Comparison of ENCODE assay signal across 12 cellular contexts in genomic region chr6:107800564-107801164, GRCh38. TPM values are rescaled to one million over a fixed set of nuclear protein-coding genes. Genes with fewer than 3 reads are reported as not detected.
A peak's percentile ranks its signal among the peaks of the same experiment; 100 is the strongest.
DNase-seq lines count a peak whose midpoint lies in the region; ATAC-seq, FAIRE-seq and TF ChIP-seq lines count a peak whose summit lies in the region.
"Had no signal": no experiment of that assay in that cellular context is flagged by ENCODE, and none has a peak within 500 bp of the region (broad histone marks: within the 10 kb centered on the region; RNA-seq: fewer than 3 reads in every experiment).

No MANE protein-coding gene starts in this region.

- ATAC-seq in DND-41 (ENCODE audit: insufficient read depth, low read depth) (no peak), GM12878 (no peak), right lobe of liver (peak; percentile 82 to 93 (median 84)), GM19397 (IDR thresholded peaks at IDR 0.05; ENCODE audit: unreplicated experiment) (no peak), HG02588 (IDR thresholded peaks at IDR 0.05; ENCODE audit: unreplicated experiment) (no peak)
- ATAC-seq: esophagus mucosa had no signal

- H3K27me3 ChIP-seq in DND-41 (ENCODE audit: insufficient read depth, low read length, poor library complexity) = peaks cover 9% of the 10 kb centered on the region
- H3K27me3 ChIP-seq in GM12878 (replicated peaks in 1 of 2; ENCODE audit: control insufficient read depth in 2 of 2, insufficient read depth in 2 of 2, low read length in 1 of 2) = no peaks in the 10 kb centered on the region
- no peaks in the 10 kb centered on the region for H3K27me3 ChIP-seq in right lobe of liver
- H3K27me3 ChIP-seq in dorsolateral prefrontal cortex = peaks cover 0 to 3% (median 0%) of the 10 kb centered on the region in 45 donors

- TF ChIP-seq POLR2A in GM12878 (IDR thresholded peaks at IDR 0.05; ENCODE audit: low read depth, low read length) = no peak
- TF ChIP-seq POLR2A in right lobe of liver (IDR thresholded peaks at IDR 0.05) = no peak

- H3K9me3 ChIP-seq in DND-41 (ENCODE audit: insufficient read depth, low read length, severe bottlenecking) (no peaks in the 10 kb centered on the region), GM12878 (replicated peaks; ENCODE audit: control insufficient read depth, insufficient read depth, low read length) (no peaks in the 10 kb centered on the region), right lobe of liver (no peaks in the 10 kb centered on the region)

- H3K36me3 ChIP-seq in DND-41 (ENCODE audit: insufficient read depth, low read length) = no peaks in the 10 kb centered on the region
- no peaks in the 10 kb centered on the region for H3K36me3 ChIP-seq in GM12878 (ENCODE audit: control insufficient read depth in 2 of 2, insufficient read depth in 2 of 2, low read length in 1 of 2)
- H3K36me3 ChIP-seq in right lobe of liver = no peaks in the 10 kb centered on the region

- TF ChIP-seq CTCF in DND-41 (IDR thresholded peaks at IDR 0.05; ENCODE audit: borderline replicate concordance, extremely low read depth, low read length, poor library complexity, severe bottlenecking) (peak; percentile 23), GM12878 (IDR thresholded peaks at IDR 0.05 in 2 of 3, conservative IDR thresholded peaks at IDR 0.05 in 1 of 3; ENCODE audit: control insufficient read depth in 2 of 3, extremely low read depth in 1 of 3, insufficient read depth in 1 of 3, low read depth in 3 of 3, low read length in 3 of 3) (peak; percentile 27 to 49 (median 34); a peak in 4 of 6 replicates), right lobe of liver (IDR thresholded peaks at IDR 0.05) (peak; percentile 59 to 69 (median 64)), dorsolateral prefrontal cortex (IDR thresholded peaks at IDR 0.05 in 54 of 56, conservative IDR thresholded peaks at IDR 0.05 in 2 of 56; ENCODE audit: low read depth in 1 of 56, partially characterized antibody in 56 of 56) (peak in 19 of 56 donors; percentile 9 to 60 (median 23))

- no peak for FAIRE-seq in GM12878 (lab: Jason Lieb, UNC)

- H4K20me1 ChIP-seq in DND-41 (ENCODE audit: insufficient read depth, low read length) (no peaks in the 10 kb centered on the region), GM12878 (ENCODE audit: control insufficient read depth, insufficient read depth) (no peaks in the 10 kb centered on the region)

- no TSS peak for BruUV-seq in GM12878 (replicated peaks; lab: Mats Ljungman, UMichigan)

- in situ Hi-C loops in GM12878 (cut with MboI) = no loop called here

- no peak for TF ChIP-seq EP300 in GM12878 (IDR thresholded peaks at IDR 0.05; ENCODE audit: borderline replicate concordance in 1 of 2, control insufficient read depth in 1 of 2, low read depth in 2 of 2, low read length in 2 of 2)

- intact Hi-C loops in GM12878 (cut with micrococcal nuclease; ENCODE audit: unreplicated experiment) (loop anchor here (1.0 kb wide), 1 partner anchor 48 kb away; no protein-coding TSS in a partner anchor), right lobe of liver (cut with DNase I) (no loop called here), dorsolateral prefrontal cortex (cut with DNase I) (loop anchor here in 1 of 2 donors (5.0 kb wide), 1 partner anchor 47 kb away; no protein-coding TSS in a partner anchor)

- no peak overlapping the region for H3K27ac ChIP-seq in DND-41 (ENCODE audit: low read length)
- no peak overlapping the region for H3K27ac ChIP-seq in GM12878 (ENCODE audit: control insufficient read depth, insufficient read depth)
- no peak overlapping the region for H3K27ac ChIP-seq in right lobe of liver
- no peak overlapping the region for H3K27ac ChIP-seq in dorsolateral prefrontal cortex

- H2AFZ ChIP-seq in DND-41 (ENCODE audit: low read depth, low read length) (no peak overlapping the region), GM12878 (ENCODE audit: control insufficient read depth, low read depth, low read length) (no peak overlapping the region)

- H3K79me2 ChIP-seq in DND-41 (ENCODE audit: insufficient read depth, low read length) (no peaks in the 10 kb centered on the region), GM12878 (ENCODE audit: control insufficient read depth, insufficient read depth, low read length) (no peaks in the 10 kb centered on the region)

- DNase-seq in DND-41 (no peak), HPDE6-E6E7 (ENCODE audit: extremely low spot score) (peak; percentile 28), GM12878 (ENCODE audit: low read depth, low spot score) (no peak), right lobe of liver (no peak), dorsolateral prefrontal cortex (no peak)
- no peak for DNase-seq in activated CD8-positive, alpha-beta memory T cell treated with anti-CD3 and anti-CD28 coated beads for 24 hours
- DNase-seq: activated gamma-delta T cell treated with Interleukin-2 at 50 U/mL for 16 hours, NCI-H2171, T-helper 9 cell had no signal

- CTCF ChIA-PET in GM12878 (lab: Yijun Ruan, JAX) = interaction anchor here (1.9 kb wide), 1 partner anchor 47 kb away, joined by 14 read pairs; no protein-coding TSS in a partner anchor

- SMC1A ChIA-PET in GM12878 (lab: Charles Lee; ENCODE audit: uncharacterized antibody, unreplicated experiment) = interaction anchor here (0.5 to 1.9 kb wide), 3 partner anchors 22 to 68 kb away, joined by 3 to 6 read pairs (median 3); no protein-coding TSS in a partner anchor

- peak; percentile 46 for TF ChIP-seq RAD21 in GM12878 (IDR thresholded peaks at IDR 0.05; ENCODE audit: insufficient read depth, low read depth, low read length)

- RAD21 ChIA-PET in GM12878 (lab: Charles Lee; ENCODE audit: unreplicated experiment) = no interaction called here

- H3K4me1 ChIP-seq in DND-41 (ENCODE audit: insufficient read depth, low read length) = no peaks in the 10 kb centered on the region
- no peaks in the 10 kb centered on the region for H3K4me1 ChIP-seq in GM12878 (ENCODE audit: control insufficient read depth, insufficient read depth, low read length)
- no peaks in the 10 kb centered on the region for H3K4me1 ChIP-seq in right lobe of liver

- H3K4me3 ChIP-seq in DND-41 (ENCODE audit: low read depth in 1 of 2, low read length in 2 of 2) (no peak overlapping the region), GM12878 (no peak overlapping the region), right lobe of liver (no peak overlapping the region), dorsolateral prefrontal cortex (no peak overlapping the region)

- POLR2A ChIA-PET in GM12878 (lab: Charles Lee) = no interaction called here

- WGBS in GM12878 (ENCODE audit: insufficient coverage, insufficient replicate concordance, low lambda C conversion rate, missing lambda C conversion rate) = 68% methylated on average over 2 of the region's 2 CpGs
- 83% methylated on average over 2 of the region's 2 CpGs for WGBS in right lobe of liver (ENCODE audit: insufficient coverage, low coverage, low lambda C conversion rate, missing lambda C conversion rate)

- H3K9ac ChIP-seq in DND-41 (ENCODE audit: low read depth, low read length) (no peak overlapping the region), GM12878 (ENCODE audit: control insufficient read depth, insufficient read depth, low read length) (no peak overlapping the region)

- H3K4me2 ChIP-seq in DND-41 (ENCODE audit: insufficient read depth, low read length) (no peak overlapping the region), GM12878 (ENCODE audit: control insufficient read depth, insufficient read depth) (no peak overlapping the region)

TF ChIP-seq in GM12878, 131 proteins besides CTCF, POLR2A, EP300 and RAD21:
- no peak for TF ChIP-seq FOS (IDR thresholded peaks at IDR 0.05; ENCODE audit: borderline replicate concordance, extremely low read depth, insufficient read length)
- TF ChIP-seq SMC3 (IDR thresholded peaks at IDR 0.05; ENCODE audit: borderline replicate concordance, low read length) = peak; percentile 17; the same call in 1 of the 2 replicates
- no peak for TF ChIP-seq SMAD1 (IDR thresholded peaks at IDR 0.05; ENCODE audit: low read depth, partially characterized antibody)

RNA-seq across cellular contexts. Expression of gene SCML4, which starts 23.4 kb away (rescaled TPM):
- total RNA-seq in GM12878 (2013; cell fraction: nucleolus; rRNA removed) = 2.5 and 3.3 TPM in 2 replicates
- 0.06 TPM in 1 of 2 replicates, not detected in the other for total RNA-seq in GM12878 (2014; rRNA removed)
- total RNA-seq in GM12878 (2014; rRNA removed; fragmentation: Illumina TruSeq; extraction: Trizol) = 0.09 TPM in 2 replicates
- 0.11 and 0.46 TPM in 2 replicates for total RNA-seq in GM12878 (2021)
- polyA plus RNA-seq in GM12878 (2011; ENCODE audit: low read depth) = not detected
- 3.1 and 3.2 TPM in 2 replicates for polyA plus RNA-seq in GM12878 (2011; rRNA removed)
- polyA plus RNA-seq in GM12878 (2011; cell fraction: cytosol; rRNA removed) = 2.7 and 3.2 TPM in 2 replicates
- 5.6 and 9.0 TPM in 2 replicates for polyA plus RNA-seq in GM12878 (2011; cell fraction: nucleus; rRNA removed)
- not detected in 2 replicates for polyA plus RNA-seq in GM12878 (2012)
- polyA plus RNA-seq in GM12878 (2014; fragmentation: Illumina TruSeq; extraction: Trizol) = 0.06 TPM in 1 of 2 replicates, not detected in the other
- polyA plus RNA-seq in GM12878 (2014; fragmentation: Nextera tagmentation; extraction: Ambion mirVana) = under 1 TPM in 1 of 2 experiments, not detected in 1; 0.11 TPM
- polyA plus RNA-seq in GM12878 (2014; rRNA removed) = 0.11 TPM in 1 of 2 replicates, not detected in the other
- polyA plus RNA-seq in GM12878 (2016; fragmentation: Nextera tagmentation; extraction: Ambion mirVana) = not detected
- polyA minus RNA-seq in GM12878 (2011; rRNA and poly(A)+ RNA removed) = 3.5 and 4.4 TPM in 2 replicates
- 0.94 and 2.1 TPM in 2 replicates for polyA minus RNA-seq in GM12878 (2011; cell fraction: cytosol; rRNA and poly(A)+ RNA removed)
- polyA minus RNA-seq in GM12878 (2011; cell fraction: nucleus; rRNA and poly(A)+ RNA removed) = 4.4 and 4.7 TPM in 2 replicates
- 1 to 10 TPM; 1.0 to 4.9 (median 1.5) TPM for total RNA-seq in right lobe of liver
- total RNA-seq in dorsolateral prefrontal cortex = 1 to 10 TPM in 32 of 120 experiments, under 1 TPM in 78, not detected in 10; 0.21 to 2.1 (median 0.72) TPM

Comparison
In these comparisons a context has a peak if more than half of its experiments do, and no peak if none do; other contexts are left out.
1. ATAC-seq: peak in right lobe of liver (4 of 4); none in DND-41 (single experiment), GM12878 (single experiment), GM19397 (single experiment) and HG02588 (single experiment).